8 cellular contexts compared by ENCODE assay signal in the genomic region with DNA sequence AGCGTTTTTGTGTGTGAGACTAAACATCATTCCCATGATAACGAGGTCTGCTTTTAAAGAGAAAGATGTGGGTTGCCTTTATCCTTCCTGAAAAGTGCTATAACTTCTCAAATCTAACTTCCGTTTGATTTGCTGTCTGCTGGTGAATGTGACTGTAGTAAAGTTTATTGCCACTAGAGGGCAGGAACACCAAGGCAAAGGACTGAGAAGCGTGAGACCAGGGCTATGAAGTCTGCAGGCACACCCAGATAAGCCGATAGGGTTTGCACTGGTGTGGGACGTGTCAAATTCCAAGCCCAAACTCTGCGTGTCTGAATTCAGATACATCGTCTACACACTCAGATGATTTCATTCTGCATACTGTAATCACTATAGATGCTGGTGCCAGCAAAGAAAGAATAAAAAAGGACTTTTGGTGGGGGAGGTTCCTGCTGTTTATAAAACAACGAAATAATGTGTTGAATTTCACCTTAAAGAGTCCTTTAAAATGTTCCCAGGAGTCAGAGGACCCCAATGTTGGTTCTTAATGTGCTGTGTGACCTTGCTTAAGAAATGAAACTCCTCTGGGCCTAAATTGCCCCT.
DNase-seq lines count a peak whose midpoint lies in the region; ATAC-seq and TF ChIP-seq lines count a peak whose summit lies in the region.

No MANE protein-coding gene starts in this region.

- TF ChIP-seq POLR2A in NB4 (IDR thresholded peaks at IDR 0.05; ENCODE audit: extremely low read depth, insufficient read length), result no peak

- H3K79me2 ChIP-seq in SU-DHL-6 (ENCODE audit: insufficient read depth, low read length), result no peaks in the 10 kb centered on the region

- H3K36me3 ChIP-seq in SU-DHL-6 (ENCODE audit: low read length), result no peaks in the 10 kb centered on the region
- H3K36me3 ChIP-seq in adipocyte (ENCODE audit: control insufficient read depth, insufficient read depth, low read length, severe bottlenecking), result no peaks in the 10 kb centered on the region
- no peaks in the 10 kb centered on the region for H3K36me3 ChIP-seq in heart right ventricle

- H3K9ac ChIP-seq in SU-DHL-6 (ENCODE audit: low read length), result no peak overlapping the region
- H3K9ac ChIP-seq in adipocyte (ENCODE audit: low read length), result no peak overlapping the region

- no peak overlapping the region for H2AFZ ChIP-seq in SU-DHL-6 (ENCODE audit: low read depth, low read length, severe bottlenecking)

- no peaks in the 10 kb centered on the region for H3K27me3 ChIP-seq in SU-DHL-6 (ENCODE audit: low read length)
- peaks cover 20% of the 10 kb centered on the region for H3K27me3 ChIP-seq in adipocyte (replicated peaks; ENCODE audit: control insufficient read depth, insufficient read depth, low read length)
- H3K27me3 ChIP-seq in heart right ventricle, result peaks cover 0 to 31% (median 7%) of the 10 kb centered on the region in 7 donors

- H3K27ac ChIP-seq in SU-DHL-6 (ENCODE audit: low read depth, low read length) (no peak overlapping the region), heart right ventricle (no peak overlapping the region)

- H3K9me2 ChIP-seq in SU-DHL-6 (replicated peaks; ENCODE audit: insufficient read depth, low read length), result no peaks in the 10 kb centered on the region

- no peak overlapping the region for H3K4me3 ChIP-seq in NB4 (ENCODE audit: low read depth, low read length)
- H3K4me3 ChIP-seq in SU-DHL-6 (ENCODE audit: insufficient read depth, low read length, poor library complexity, severe bottlenecking), result no peak overlapping the region
- no peak overlapping the region for H3K4me3 ChIP-seq in adipocyte (ENCODE audit: low read length)
- no peak overlapping the region for H3K4me3 ChIP-seq in heart right ventricle

- peaks cover 4% of the 10 kb centered on the region; the same call in 1 of the 2 replicates for H3F3A ChIP-seq in SU-DHL-6 (ENCODE audit: insufficient read depth)

- TF ChIP-seq CTCF in NB4 (IDR thresholded peaks at IDR 0.05; ENCODE audit: low read depth, low read length) (peak; percentile 70), SU-DHL-6 (IDR thresholded peaks at IDR 0.05; ENCODE audit: insufficient read depth, low read length, poor library complexity, severe bottlenecking) (peak; percentile 80), heart right ventricle (IDR thresholded peaks at IDR 0.05) (peak; percentile 74 to 90 (median 86))

- H3K4me2 ChIP-seq in SU-DHL-6 (ENCODE audit: low read depth, low read length, poor library complexity, severe bottlenecking), result no peak overlapping the region

- DNase-seq in NCI-H510A treated with DMSO at 0.1 percent for 48 hours (lab: John Stamatoyannopoulos, UW), result peak; percentile 70
- DNase-seq in NCI-H510A (lab: John Stamatoyannopoulos, UW), result no peak
- peak; percentile 82 for DNase-seq in NB4 (ENCODE audit: low read depth)
- peak; percentile 94 for DNase-seq in adipocyte (ENCODE audit: low read depth)
- DNase-seq in heart right ventricle, result peak in 1 of 2 donors; percentile 63
- peak; percentile 84 for DNase-seq in retina

- 8% methylated on average over 9 of the region's 9 CpGs for WGBS in heart right ventricle, 2 donors

- H4K20me1 ChIP-seq in SU-DHL-6 (ENCODE audit: low read depth, low read length), result no peaks in the 10 kb centered on the region

- H3K4me1 ChIP-seq in adipocyte (ENCODE audit: control insufficient read depth, insufficient read depth, low read length) (no peaks in the 10 kb centered on the region), heart right ventricle (peaks cover 0 to 31% (median 0%) of the 10 kb centered on the region in 9 donors)

- ATAC-seq in HG02623 (IDR thresholded peaks at IDR 0.05; ENCODE audit: unreplicated experiment) (peak; percentile 78), heart right ventricle (peak; percentile 65 to 86 (median 78))

- H3K9me3 ChIP-seq in SU-DHL-6 (ENCODE audit: insufficient read depth, low read length) (no peaks in the 10 kb centered on the region), adipocyte (ENCODE audit: control insufficient read depth, low read length) (no peaks in the 10 kb centered on the region), heart right ventricle (no peaks in the 10 kb centered on the region)

- intact Hi-C loops in heart right ventricle (cut with DNase I), result loop anchor here in 3 of 10 donors (2.0 to 5.0 kb wide), 3 partner anchors 67 to 72 kb away; no protein-coding TSS in a partner anchor
